ENCODE assay signal across 11 cellular contexts in the genomic region with DNA sequence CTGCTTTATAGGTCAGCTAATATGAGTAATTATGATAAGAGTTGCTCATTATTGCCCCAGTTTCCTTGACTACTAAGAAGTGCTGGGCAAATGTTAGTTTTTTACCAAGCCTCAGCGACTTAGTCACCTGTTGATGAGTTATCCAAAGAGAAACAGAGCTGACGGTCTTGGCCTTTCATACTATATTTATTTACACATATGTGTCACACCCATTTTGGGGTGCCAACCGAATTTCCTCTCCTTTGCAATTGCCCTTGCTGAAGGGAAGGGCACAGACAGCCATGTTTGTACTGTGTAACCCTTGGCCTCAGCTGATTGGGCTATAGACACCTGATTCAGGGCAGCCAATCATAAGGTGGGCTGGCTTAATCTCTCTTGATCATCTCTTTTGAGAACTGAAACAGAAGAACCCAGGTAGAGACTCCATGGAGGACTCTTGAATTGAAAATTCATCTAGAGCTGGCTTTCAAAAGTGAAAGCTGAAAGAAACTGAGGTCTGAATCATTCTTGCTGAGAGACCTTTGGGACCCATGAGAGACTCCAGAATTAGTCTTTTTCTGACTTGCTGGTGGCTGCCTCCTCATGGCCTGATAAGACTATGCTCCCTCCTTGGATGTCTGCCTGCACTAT.
DNase-seq lines count a peak whose midpoint lies in the region; ATAC-seq and TF ChIP-seq lines count a peak whose summit lies in the region.
"Had no signal": no experiment of that assay in that cellular context is flagged by ENCODE, and none has a peak within 500 bp of the region (broad histone marks: within the 10 kb centered on the region; RNA-seq: fewer than 3 reads in every experiment).

No MANE protein-coding gene starts in this region.

- in situ Hi-C loops in mammary epithelial cell (cut with MboI; ENCODE audit: low sequenced_read_pairs in 2 of 2), result no loop called here

- H3F3A ChIP-seq in Loucy (ENCODE audit: low read depth), result no peaks in the 10 kb centered on the region
- H3F3A ChIP-seq in smooth muscle cell (ENCODE audit: low read depth), result no peaks in the 10 kb centered on the region
- no peaks in the 10 kb centered on the region for H3F3A ChIP-seq in neural progenitor cell (ENCODE audit: low read depth)

- H3K36me3 ChIP-seq in ACC112 (ENCODE audit: insufficient read depth, low read length), result no peaks in the 10 kb centered on the region
- H3K36me3 ChIP-seq in Loucy (ENCODE audit: insufficient read depth, low read length), result no peaks in the 10 kb centered on the region
- no peaks in the 10 kb centered on the region for H3K36me3 ChIP-seq in mammary epithelial cell (ENCODE audit: insufficient read depth, low read length)
- no peaks in the 10 kb centered on the region for H3K36me3 ChIP-seq in smooth muscle cell (ENCODE audit: low read depth)
- H3K36me3 ChIP-seq in neural progenitor cell, result no peaks in the 10 kb centered on the region
- H3K36me3 ChIP-seq: upper lobe of left lung had no signal

- H3K4me3 Mint-ChIP-seq in CD14-positive monocyte (no peak overlapping the region), neural progenitor cell (no peak overlapping the region)

- CTCF ChIA-PET in mammary epithelial cell (lab: Charles Lee; ENCODE audit: low non-redundant PET), result no interaction called here

- BruUV-seq in mammary epithelial cell (replicated peaks; lab: Mats Ljungman, UMichigan), result no TSS peak

- peak overlapping the region; percentile 65 for H2AFZ ChIP-seq in ACC112 (ENCODE audit: low read length, unreplicated experiment)
- peak overlapping the region; percentile 64 for H2AFZ ChIP-seq in Loucy (ENCODE audit: low read length)
- H2AFZ ChIP-seq in mammary epithelial cell (ENCODE audit: low read depth, low read length), result no peak overlapping the region
- no peak overlapping the region for H2AFZ ChIP-seq in smooth muscle cell (ENCODE audit: low read depth)
- no peak overlapping the region for H2AFZ ChIP-seq in neural progenitor cell (replicated peaks)

- H3K4me1 Mint-ChIP-seq in CD14-positive monocyte (peaks cover 33% of the 10 kb centered on the region), neural progenitor cell (no peaks in the 10 kb centered on the region)

- dilution Hi-C loops in mammary epithelial cell (cut with HindIII; ENCODE audit: low sequenced_read_pairs), result no loop called here

- H3K27ac Mint-ChIP-seq in CD14-positive monocyte (peak overlapping the region in 2 of 7 donors; percentile 36 to 45), neural progenitor cell (no peak overlapping the region)
- H3K27ac Mint-ChIP-seq: brain had no signal

- H3K4me1 ChIP-seq in ACC112 (ENCODE audit: control insufficient read depth, insufficient read depth, low read length, unreplicated experiment), result peaks cover 16% of the 10 kb centered on the region
- no peaks in the 10 kb centered on the region for H3K4me1 ChIP-seq in Loucy (ENCODE audit: insufficient read depth, low read length, poor library complexity, severe bottlenecking)
- peaks cover 5% of the 10 kb centered on the region for H3K4me1 ChIP-seq in mammary epithelial cell (ENCODE audit: insufficient read depth, low read length)
- H3K4me1 ChIP-seq in smooth muscle cell (ENCODE audit: low read depth), result no peaks in the 10 kb centered on the region
- no peaks in the 10 kb centered on the region for H3K4me1 ChIP-seq in neural progenitor cell

- no peaks in the 10 kb centered on the region for H3K36me3 Mint-ChIP-seq in CD14-positive monocyte
- no peaks in the 10 kb centered on the region for H3K36me3 Mint-ChIP-seq in neural progenitor cell
- H3K36me3 Mint-ChIP-seq: brain had no signal

- H3K9me2 ChIP-seq in Loucy (replicated peaks; ENCODE audit: low read depth, low read length), result no peaks in the 10 kb centered on the region

- WGBS in mammary epithelial cell (ENCODE audit: low coverage, missing lambda C conversion rate), result 4% methylated on average over 3 of the region's 3 CpGs
- 41% methylated on average over 3 of the region's 3 CpGs for WGBS in smooth muscle cell (ENCODE audit: low lambda C conversion rate)

- H3K27ac ChIP-seq in ACC112 (ENCODE audit: low read depth, low read length) (peak overlapping the region; percentile 53), mammary epithelial cell (ENCODE audit: insufficient read depth, low read depth, low read length) (no peak overlapping the region), smooth muscle cell (ENCODE audit: low read depth) (no peak overlapping the region), neural progenitor cell (no peak overlapping the region)
- H3K27ac ChIP-seq: upper lobe of left lung had no signal

- intact Hi-C loops in mammary epithelial cell (cut with micrococcal nuclease), result loop anchor here (5.0 kb wide), 1 partner anchor 111 kb away; a partner anchor contains a TSS
- intact Hi-C loops in CD14-positive monocyte (cut with micrococcal nuclease), result loop anchor here in 1 of 2 donors (10.0 kb wide), 1 partner anchor 114 kb away; a partner anchor contains a TSS

- H3K9me3 Mint-ChIP-seq in CD14-positive monocyte, result peaks cover 0 to 5% (median 3%) of the 10 kb centered on the region in 7 donors
- peaks cover 2% of the 10 kb centered on the region for H3K9me3 Mint-ChIP-seq in neural progenitor cell

- peaks cover 0 to 3% (median 2%) of the 10 kb centered on the region in 3 donors for H3K27me3 Mint-ChIP-seq in CD14-positive monocyte (ENCODE audit: low read depth in 3 of 3)
- no peaks in the 10 kb centered on the region for H3K27me3 Mint-ChIP-seq in neural progenitor cell (ENCODE audit: insufficient read depth, low read depth)

- DNase-seq in mammary epithelial cell, result peak; percentile 64
- DNase-seq in CD14-positive monocyte (ENCODE audit: low spot score), result no peak
- DNase-seq in hypothalamus (lab: John Stamatoyannopoulos, UW), result no peak
- DNase-seq in smooth muscle cell (lab: John Stamatoyannopoulos, UW; ENCODE audit: unreplicated experiment), result no peak
- no peak for DNase-seq in neural progenitor cell (ENCODE audit: low spot score)
- DNase-seq: NCI-H2081, upper lobe of left lung had no signal

- ATAC-seq in GM19351 (IDR thresholded peaks at IDR 0.05; ENCODE audit: unreplicated experiment), result peak; percentile 62

- no peak overlapping the region for H3K9ac ChIP-seq in Loucy (ENCODE audit: low read depth, low read length, poor library complexity, severe bottlenecking)
- no peak overlapping the region for H3K9ac ChIP-seq in mammary epithelial cell (ENCODE audit: insufficient read depth, low read length)
- no peak overlapping the region for H3K9ac ChIP-seq in smooth muscle cell (ENCODE audit: low read depth)
- H3K9ac ChIP-seq in neural progenitor cell, result no peak overlapping the region

- H3K9me3 ChIP-seq in Loucy (ENCODE audit: insufficient read depth, low read depth, low read length) (no peaks in the 10 kb centered on the region), mammary epithelial cell (replicated peaks; ENCODE audit: insufficient read depth, low read length) (no peaks in the 10 kb centered on the region), smooth muscle cell (replicated peaks; ENCODE audit: low read depth) (no peaks in the 10 kb centered on the region), neural progenitor cell (ENCODE audit: low read depth) (no peaks in the 10 kb centered on the region)
- H3K9me3 ChIP-seq: upper lobe of left lung had no signal

- no peak for TF ChIP-seq CTCF in Loucy (conservative IDR thresholded peaks at IDR 0.05; ENCODE audit: low read length)
- TF ChIP-seq CTCF in mammary epithelial cell (conservative IDR thresholded peaks at IDR 0.05 in 1 of 2, IDR thresholded peaks at IDR 0.05 in 1 of 2; ENCODE audit: extremely low read depth in 1 of 2, insufficient read depth in 1 of 2, low read depth in 1 of 2, low read length in 2 of 2), result no peak
- no peak for TF ChIP-seq CTCF in CD14-positive monocyte (IDR thresholded peaks at IDR 0.05)
- TF ChIP-seq CTCF in smooth muscle cell (IDR thresholded peaks at IDR 0.05; ENCODE audit: borderline replicate concordance, insufficient read depth, poor library complexity, severe bottlenecking), result no peak
- no peak for TF ChIP-seq CTCF in neural progenitor cell (IDR thresholded peaks at IDR 0.05)

- H4K20me1 ChIP-seq in Loucy (ENCODE audit: insufficient read depth, low read length, poor library complexity, severe bottlenecking) (no peaks in the 10 kb centered on the region), mammary epithelial cell (ENCODE audit: insufficient read depth, low read length) (no peaks in the 10 kb centered on the region), smooth muscle cell (ENCODE audit: low read depth) (no peaks in the 10 kb centered on the region), neural progenitor cell (ENCODE audit: low read depth) (no peaks in the 10 kb centered on the region)

- no peak overlapping the region for H3K4me2 ChIP-seq in Loucy (ENCODE audit: low read depth, low read length, poor library complexity, severe bottlenecking)
- peak overlapping the region; percentile 1 for H3K4me2 ChIP-seq in mammary epithelial cell (ENCODE audit: insufficient read depth, low read depth, low read length)
- no peak overlapping the region for H3K4me2 ChIP-seq in smooth muscle cell
- H3K4me2 ChIP-seq in neural progenitor cell, result no peak overlapping the region

- H3K4me3 ChIP-seq in ACC112 (ENCODE audit: low read depth, low read length), result peak overlapping the region; percentile 45
- H3K4me3 ChIP-seq in Loucy (ENCODE audit: low read length, poor library complexity, severe bottlenecking), result no peak overlapping the region
- no peak overlapping the region for H3K4me3 ChIP-seq in mammary epithelial cell (replicated peaks in 1 of 3; ENCODE audit: insufficient read depth in 1 of 3, low read depth in 2 of 3, low read length in 3 of 3)
- no peak overlapping the region for H3K4me3 ChIP-seq in smooth muscle cell
- no peak overlapping the region for H3K4me3 ChIP-seq in neural progenitor cell
- H3K4me3 ChIP-seq: upper lobe of left lung had no signal

- no peaks in the 10 kb centered on the region for H3K79me2 ChIP-seq in ACC112 (ENCODE audit: control insufficient read depth, insufficient read depth, low read length, unreplicated experiment)
- H3K79me2 ChIP-seq in Loucy (ENCODE audit: insufficient read depth, low read length), result no peaks in the 10 kb centered on the region
- H3K79me2 ChIP-seq in mammary epithelial cell (ENCODE audit: insufficient read depth, low read length), result no peaks in the 10 kb centered on the region
- no peaks in the 10 kb centered on the region for H3K79me2 ChIP-seq in smooth muscle cell (ENCODE audit: low read depth)
- no peaks in the 10 kb centered on the region for H3K79me2 ChIP-seq in neural progenitor cell (ENCODE audit: low read depth)

- no peaks in the 10 kb centered on the region for H3K27me3 ChIP-seq in ACC112 (ENCODE audit: insufficient read depth, low read length)
- no peaks in the 10 kb centered on the region for H3K27me3 ChIP-seq in Loucy (ENCODE audit: insufficient read depth, low read length, poor library complexity, severe bottlenecking)
- no peaks in the 10 kb centered on the region for H3K27me3 ChIP-seq in mammary epithelial cell (ENCODE audit: insufficient read depth, low read length)
- no peaks in the 10 kb centered on the region for H3K27me3 ChIP-seq in smooth muscle cell (ENCODE audit: low read depth)
- H3K27me3 ChIP-seq in neural progenitor cell, result no peaks in the 10 kb centered on the region
- H3K27me3 ChIP-seq: upper lobe of left lung had no signal

Comparison
In these comparisons a context has a peak if more than half of its experiments do, and no peak if none do; other contexts are left out.
1. H2AFZ ChIP-seq: peak in ACC112 (single experiment) and Loucy (single experiment); none in mammary epithelial cell (single experiment), smooth muscle cell (single experiment) and neural progenitor cell (single experiment).